In genomic region chr6:156953478-156954146, GRCh38 we compare ENCODE assay signal across 9 cellular contexts.
A peak's percentile ranks its signal among the peaks of the same experiment; 100 is the strongest.
DNase-seq lines count a peak whose midpoint lies in the region; ATAC-seq and TF ChIP-seq lines count a peak whose summit lies in the region.
"Had no signal": no experiment of that assay in that cellular context is flagged by ENCODE, and none has a peak within 500 bp of the region (broad histone marks: within the 10 kb centered on the region; RNA-seq: fewer than 3 reads in every experiment).

No MANE protein-coding gene starts in this region.

- H3K9me3 ChIP-seq in BLaER1 = no peaks in the 10 kb centered on the region
- no peaks in the 10 kb centered on the region for H3K9me3 ChIP-seq in testis

- H3K27me3 ChIP-seq in BLaER1 = no peaks in the 10 kb centered on the region
- no peaks in the 10 kb centered on the region for H3K27me3 ChIP-seq in H7 (ENCODE audit: control insufficient read depth, insufficient read depth, low read length)
- no peaks in the 10 kb centered on the region for H3K27me3 ChIP-seq in kidney epithelial cell (ENCODE audit: control insufficient read depth, insufficient read depth, low read length)
- H3K27me3 ChIP-seq in testis = no peaks in the 10 kb centered on the region

- H3K4me3 ChIP-seq in BLaER1 (peak overlapping the region; percentile 53; the same call in 1 of the 2 replicates), H7 (ENCODE audit: insufficient read depth, low read depth, low read length) (no peak overlapping the region), kidney epithelial cell (ENCODE audit: low read depth, low read length) (no peak overlapping the region), testis (no peak overlapping the region)

- DNase-seq in H7 = peak; percentile 76
- DNase-seq in NCI-H226 = peak; percentile 96
- peak in 8 of 61 donors; percentile 14 to 67 (median 24) for DNase-seq in caudate nucleus (lab: John Stamatoyannopoulos, UW)
- peak; percentile 95 for DNase-seq in kidney epithelial cell (ENCODE audit: low read depth)
- DNase-seq in testis = no peak
- no peak for DNase-seq in NCI-H1694 (lab: John Stamatoyannopoulos, UW)

- TF ChIP-seq POLR2A in testis (IDR thresholded peaks at IDR 0.05) = no peak

- TF ChIP-seq CTCF in kidney epithelial cell (IDR thresholded peaks at IDR 0.05; ENCODE audit: insufficient read depth, low read length, poor library complexity, severe bottlenecking) = peak; percentile 44
- TF ChIP-seq CTCF in testis (IDR thresholded peaks at IDR 0.05) = peak in 2 of 3 experiments; percentile 7 to 24

- H3K9ac ChIP-seq in BLaER1 = peak overlapping the region; percentile 50; the same call in 1 of the 2 replicates

- H3K36me3 ChIP-seq in BLaER1 (peaks cover 22% of the 10 kb centered on the region), H7 (replicated peaks; ENCODE audit: control insufficient read depth, insufficient read depth, low read length) (no peaks in the 10 kb centered on the region), kidney epithelial cell (ENCODE audit: control insufficient read depth, insufficient read depth, low read length) (no peaks in the 10 kb centered on the region), testis (ENCODE audit: low read depth, missing control alignments) (no peaks in the 10 kb centered on the region)

- H3K4me2 ChIP-seq in BLaER1 = peak overlapping the region; percentile 83

- intact Hi-C loops in testis (cut with DNase I; ENCODE audit: low total_unique reads) = no loop called here

- H4K20me1 ChIP-seq in BLaER1 = peaks cover 95% of the 10 kb centered on the region

- H3K4me1 ChIP-seq in BLaER1 (peaks cover 56% of the 10 kb centered on the region), testis (peaks cover 10% of the 10 kb centered on the region)

- peak overlapping the region; percentile 75 for H3K27ac ChIP-seq in BLaER1
- peak overlapping the region; percentile 61 for H3K27ac ChIP-seq in caudate nucleus (ENCODE audit: low read depth, low read length)
- H3K27ac ChIP-seq in testis = no peak overlapping the region

- no peak for ATAC-seq in GM19023 (IDR thresholded peaks at IDR 0.05; ENCODE audit: unreplicated experiment)
- ATAC-seq: Panc1 had no signal

- WGBS in testis, 2 donors = 46 to 49% methylated on average over 7 of the region's 7 CpGs

Comparison
In these comparisons a context has a peak if more than half of its experiments do, and no peak if none do; other contexts are left out.
1. H3K27ac ChIP-seq: peak in BLaER1 (single experiment) and caudate nucleus (single experiment); none in testis (0 of 2).
2. DNase-seq: peak in H7 (single experiment), NCI-H226 (single experiment) and kidney epithelial cell (single experiment); none in testis (single experiment) and NCI-H1694 (single experiment).